7 cellular contexts compared by ENCODE assay signal in genomic region chr16:60200729-60201128, GRCh38.
A peak's percentile ranks its signal among the peaks of the same experiment; 100 is the strongest.
DNase-seq lines count a peak whose midpoint lies in the region; TF ChIP-seq lines count a peak whose summit lies in the region.
"Not testable (repeated sequence)": the region's sequence is repeated elsewhere in the genome, so short reads cannot be mapped to it uniquely, and the experiment has no call there.

No MANE protein-coding gene starts in this region.

- not testable (repeated sequence) for H2AFZ ChIP-seq in neural progenitor cell (replicated peaks)

- H3K27ac Mint-ChIP-seq in endodermal cell (peak overlapping the region; percentile 8), nephron progenitor cell (peak overlapping the region; percentile 31), neural progenitor cell (peak overlapping the region; percentile 58), type B pancreatic cell (peak overlapping the region; percentile 28)

- H2BK120ac ChIP-seq in mesendoderm (ENCODE audit: low read depth, low read length): peak overlapping the region; percentile 98

- not testable (repeated sequence) for H3K4me3 Mint-ChIP-seq in endodermal cell, nephron progenitor cell, neural progenitor cell, type B pancreatic cell

- not testable (repeated sequence) for H3K4me3 ChIP-seq in HUES48 (ENCODE audit: low read depth, low read length); endodermal cell (ENCODE audit: low read length); mesendoderm (ENCODE audit: low read length); neural progenitor cell

- H3K9me3 Mint-ChIP-seq in endodermal cell, nephron progenitor cell, neural progenitor cell, type B pancreatic cell: not testable (repeated sequence)

- H3K79me1 ChIP-seq in mesendoderm (ENCODE audit: low read length): not testable (repeated sequence)

- H4K8ac ChIP-seq in mesendoderm (ENCODE audit: low read depth, low read length): not testable (repeated sequence)

- H3F3A ChIP-seq in neural progenitor cell (ENCODE audit: low read depth): not testable (repeated sequence)

- H3K56ac ChIP-seq in mesendoderm (ENCODE audit: low read length): peak overlapping the region; percentile 85

- not testable (repeated sequence) for H3K79me2 ChIP-seq in mesendoderm (ENCODE audit: control insufficient read depth, insufficient read depth, low read length); neural progenitor cell (ENCODE audit: low read depth)

- not testable (repeated sequence) for H3K4me2 ChIP-seq in mesendoderm (ENCODE audit: low read length); neural progenitor cell

- H2BK15ac ChIP-seq in mesendoderm (replicated peaks; ENCODE audit: low read depth): not testable (repeated sequence)

- H3K9me3 ChIP-seq in HUES48 (ENCODE audit: control insufficient read depth, insufficient read depth, low read length); neural progenitor cell (ENCODE audit: low read depth): not testable (repeated sequence)
- H3K9me3 ChIP-seq in endodermal cell (ENCODE audit: control insufficient read depth, low read length): peaks cover 32% of the 10 kb centered on the region

- H3K4ac ChIP-seq in mesendoderm (ENCODE audit: low read depth, low read length): peak overlapping the region; percentile 46

- H3K27me3 ChIP-seq in HUES48 (ENCODE audit: control insufficient read depth, insufficient read depth, low read length); endodermal cell (ENCODE audit: control insufficient read depth, insufficient read depth, low read length, poor library complexity, severe bottlenecking); mesendoderm (ENCODE audit: insufficient read depth, low read length, poor library complexity); neural progenitor cell: not testable (repeated sequence)

- not testable (repeated sequence) for H3K36me3 Mint-ChIP-seq in endodermal cell (ENCODE audit: low read depth); nephron progenitor cell (ENCODE audit: low read depth); neural progenitor cell; type B pancreatic cell

- peak overlapping the region; percentile 98 for H2BK5ac ChIP-seq in mesendoderm (ENCODE audit: low read length)

- peak; percentile 5 for DNase-seq in ELF-1 (ENCODE audit: low read depth, low spot score)
- peak; percentile 58 for DNase-seq in endodermal cell
- DNase-seq in mesendoderm: peak; percentile 70
- DNase-seq in nephron progenitor cell; neural progenitor cell (ENCODE audit: low spot score); type B pancreatic cell (ENCODE audit: extremely low spot score, unreplicated experiment): not testable (repeated sequence)

- H3K36me3 ChIP-seq in HUES48 (ENCODE audit: control insufficient read depth, insufficient read depth, low read length); endodermal cell (ENCODE audit: control insufficient read depth, insufficient read depth, low read length); mesendoderm (ENCODE audit: control insufficient read depth, insufficient read depth, low read length); neural progenitor cell: not testable (repeated sequence)

- H3K4me1 ChIP-seq in HUES48 (ENCODE audit: control insufficient read depth, insufficient read depth, low read length) (peaks cover 22% of the 10 kb centered on the region), mesendoderm (ENCODE audit: control insufficient read depth, low read depth, low read length) (peaks cover 14% of the 10 kb centered on the region), neural progenitor cell (peaks cover 14% of the 10 kb centered on the region)
- not testable (repeated sequence) for H3K4me1 ChIP-seq in endodermal cell (ENCODE audit: control insufficient read depth, insufficient read depth, low read length)

- H4K20me1 ChIP-seq in neural progenitor cell (ENCODE audit: low read depth): not testable (repeated sequence)

- 87 to 92% methylated on average over 3 to 6 of the region's 6 CpGs for WGBS in endodermal cell (ENCODE audit: insufficient coverage in 1 of 2, insufficient read length in 1 of 2), 2 experiments
- WGBS in mesendoderm (ENCODE audit: extremely low coverage, insufficient coverage, low lambda C conversion rate): no CpG with 5 or more reads among the region's 6 CpGs

- not testable (repeated sequence) for H3K27me3 Mint-ChIP-seq in endodermal cell (ENCODE audit: insufficient read depth); nephron progenitor cell (ENCODE audit: low read depth, poor library complexity); neural progenitor cell (ENCODE audit: insufficient read depth, low read depth); type B pancreatic cell

- H3K27ac ChIP-seq in HUES48 (ENCODE audit: low read depth, low read length) (peak overlapping the region; percentile 52), mesendoderm (ENCODE audit: low read depth, low read length) (peak overlapping the region; percentile 96)
- H3K27ac ChIP-seq in endodermal cell (ENCODE audit: low read depth, low read length); neural progenitor cell: not testable (repeated sequence)

- H3K23ac ChIP-seq in mesendoderm (ENCODE audit: low read length): not testable (repeated sequence)

- TF ChIP-seq CTCF in endodermal cell (conservative IDR thresholded peaks at IDR 0.05); nephron progenitor cell (IDR thresholded peaks at IDR 0.05); neural progenitor cell (IDR thresholded peaks at IDR 0.05); type B pancreatic cell (conservative IDR thresholded peaks at IDR 0.05): not testable (repeated sequence)

- peaks cover 50% of the 10 kb centered on the region for H3K4me1 Mint-ChIP-seq in endodermal cell
- peaks cover 19% of the 10 kb centered on the region for H3K4me1 Mint-ChIP-seq in nephron progenitor cell
- H3K4me1 Mint-ChIP-seq in neural progenitor cell: peaks cover 37% of the 10 kb centered on the region
- not testable (repeated sequence) for H3K4me1 Mint-ChIP-seq in type B pancreatic cell (ENCODE audit: unreplicated experiment)

- not testable (repeated sequence) for H3K9ac ChIP-seq in HUES48 (ENCODE audit: low read depth, low read length); endodermal cell (ENCODE audit: extremely low read depth, low read length, poor library complexity, severe bottlenecking); mesendoderm (ENCODE audit: low read length); neural progenitor cell

- H4K5ac ChIP-seq in mesendoderm (ENCODE audit: low read length): not testable (repeated sequence)

- peak overlapping the region; percentile 88 for H2AK5ac ChIP-seq in mesendoderm (ENCODE audit: low read length)

- peak overlapping the region; percentile 99 for H3K18ac ChIP-seq in mesendoderm (ENCODE audit: low read length)

Comparison
In these comparisons a context has a peak if more than half of its experiments do, and no peak if none do; other contexts are left out.
1. H3K27ac Mint-ChIP-seq: peak in every context shown above with its lines; median percentile 58 in neural progenitor cell; 31 in nephron progenitor cell; 28 in type B pancreatic cell; 8 in endodermal cell.